In genomic region chr17:59837362-59838195, GRCh38 we compare ENCODE assay signal across 8 cellular contexts. TPM values are rescaled to one million over a fixed set of nuclear protein-coding genes. Genes with fewer than 3 reads are reported as not detected.
DNase-seq lines count a peak whose midpoint lies in the region; ATAC-seq and TF ChIP-seq lines count a peak whose summit lies in the region.

No MANE protein-coding gene starts in this region.

- H3K27ac ChIP-seq in upper lobe of right lung: peak overlapping the region; percentile 98

- H3K27me3 ChIP-seq in mucosa of stomach (ENCODE audit: control insufficient read depth, insufficient read depth, low read length): no peaks in the 10 kb centered on the region
- H3K27me3 ChIP-seq in upper lobe of right lung: no peaks in the 10 kb centered on the region

- H3K9ac ChIP-seq in mucosa of stomach (ENCODE audit: low read length): peak overlapping the region; percentile 99

- peak overlapping the region; percentile 98 for H3K27ac Mint-ChIP-seq in activated CD8-positive, alpha-beta T cell treated with anti-CD3 and anti-CD28 coated beads, Interleukin-2, amount 10 ng/mL, durations not matched to agents 7 days and 5 days

- TF ChIP-seq CTCF in upper lobe of right lung (IDR thresholded peaks at IDR 0.05): peak; percentile 4

- peak; percentile 100 for TF ChIP-seq POLR2A in GM19099 (IDR thresholded peaks at IDR 0.05; ENCODE audit: extremely low read depth, insufficient read length, low read depth)
- TF ChIP-seq POLR2A in erythroblast (IDR thresholded peaks at IDR 0.05; ENCODE audit: low read length): peak; percentile 99

- no peaks in the 10 kb centered on the region for H3K9me3 Mint-ChIP-seq in activated CD8-positive, alpha-beta T cell treated with anti-CD3 and anti-CD28 coated beads, Interleukin-2, amount 10 ng/mL, durations not matched to agents 7 days and 5 days (ENCODE audit: insufficient read depth)

- no peaks in the 10 kb centered on the region for H3K9me3 ChIP-seq in mucosa of stomach (ENCODE audit: control insufficient read depth, low read length)
- H3K9me3 ChIP-seq in upper lobe of right lung: no peaks in the 10 kb centered on the region

- intact Hi-C loops in upper lobe of right lung (cut with DNase I): no loop called here

- H3K4me1 Mint-ChIP-seq in activated CD8-positive, alpha-beta T cell treated with anti-CD3 and anti-CD28 coated beads, Interleukin-2, amount 10 ng/mL, durations not matched to agents 7 days and 5 days (ENCODE audit: low read depth): peaks cover 46% of the 10 kb centered on the region

- H3K36me3 Mint-ChIP-seq in activated CD8-positive, alpha-beta T cell treated with anti-CD3 and anti-CD28 coated beads, Interleukin-2, amount 10 ng/mL, durations not matched to agents 7 days and 5 days (ENCODE audit: low read depth): peaks cover 54% of the 10 kb centered on the region

- H3K36me3 ChIP-seq in mucosa of stomach (ENCODE audit: control insufficient read depth, insufficient read depth, low read length) (peaks cover 29% of the 10 kb centered on the region), upper lobe of right lung (peaks cover 14% of the 10 kb centered on the region)

- POLR2A ChIA-PET in activated CD8-positive, alpha-beta T cell treated with anti-CD3 and anti-CD28 coated beads, Interleukin-2, amount 10 ng/mL, durations not matched to agents 7 days and 5 days (lab: Charles Lee): interaction anchor here (0.7 to 10.9 kb wide), 27 partner anchors 9 to 1857 kb away, joined by 3 to 461 read pairs (median 4); partner anchors contain the start of genes PTRH2, RPS6KB1, TUBD1 and VMP1

- peaks cover 10% of the 10 kb centered on the region for H3K4me1 ChIP-seq in mucosa of stomach (ENCODE audit: control insufficient read depth, insufficient read depth, low read length)
- H3K4me1 ChIP-seq in upper lobe of right lung: peaks cover 19% of the 10 kb centered on the region

- peak; percentile 68 for ATAC-seq in HG03196 (IDR thresholded peaks at IDR 0.05; ENCODE audit: unreplicated experiment)
- ATAC-seq in activated CD8-positive, alpha-beta T cell treated with anti-CD3 and anti-CD28 coated beads, Interleukin-2, amount 10 ng/mL, durations not matched to agents 7 days and 5 days: peak; percentile 90
- peak; percentile 91 for ATAC-seq in upper lobe of right lung

- H3K4me3 Mint-ChIP-seq in activated CD8-positive, alpha-beta T cell treated with anti-CD3 and anti-CD28 coated beads, Interleukin-2, amount 10 ng/mL, durations not matched to agents 7 days and 5 days: peak overlapping the region; percentile 93

- DNase-seq in CMK (ENCODE audit: low read depth): peak; percentile 77
- DNase-seq in NCI-H748 (lab: John Stamatoyannopoulos, UW; ENCODE audit: unreplicated experiment): peak; percentile 97
- DNase-seq in activated CD8-positive, alpha-beta T cell treated with anti-CD3 and anti-CD28 coated beads, Interleukin-2, amount 10 ng/mL, durations not matched to agents 7 days and 5 days: peak; percentile 87
- DNase-seq in erythroblast (lab: John Stamatoyannopoulos, UW): peak; percentile 95 to 97
- no peak for DNase-seq in upper lobe of right lung

- peak overlapping the region; percentile 97 for H3K4me3 ChIP-seq in mucosa of stomach (ENCODE audit: low read length)
- peak overlapping the region; percentile 85 for H3K4me3 ChIP-seq in upper lobe of right lung

- no peaks in the 10 kb centered on the region for H3K27me3 Mint-ChIP-seq in activated CD8-positive, alpha-beta T cell treated with anti-CD3 and anti-CD28 coated beads, Interleukin-2, amount 10 ng/mL, durations not matched to agents 7 days and 5 days (ENCODE audit: low read depth)

- CTCF ChIA-PET in activated CD8-positive, alpha-beta T cell treated with anti-CD3 and anti-CD28 coated beads, Interleukin-2, amount 10 ng/mL, durations not matched to agents 7 days and 5 days (lab: Charles Lee): interaction anchor here (0.7 to 8.2 kb wide), 7 partner anchors 10 to 464 kb away, joined by 3 to 82 read pairs (median 12); no protein-coding TSS in a partner anchor

RNA-seq across cellular contexts. Expression of gene TUBD1, which starts 55.2 kb away (rescaled TPM):
- total RNA-seq in activated CD8-positive, alpha-beta T cell treated with anti-CD3 and anti-CD28 coated beads, Interleukin-2, amount 10 ng/mL, durations not matched to agents 7 days and 5 days: 10 to 100 TPM; 14.5 to 14.7 TPM
- total RNA-seq in upper lobe of right lung: 15.3 TPM

RNA-seq across cellular contexts. Expression of gene RPS6KB1, which starts 55.3 kb away (rescaled TPM):
- 10 to 100 TPM; 47.5 to 48.7 TPM for total RNA-seq in activated CD8-positive, alpha-beta T cell treated with anti-CD3 and anti-CD28 coated beads, Interleukin-2, amount 10 ng/mL, durations not matched to agents 7 days and 5 days
- total RNA-seq in upper lobe of right lung: 34.9 TPM
